8 cellular contexts compared by ENCODE assay signal in genomic region chr19:11798391-11799296, GRCh38. TPM values are rescaled to one million over a fixed set of nuclear protein-coding genes. Genes with fewer than 3 reads are reported as not detected.
DNase-seq lines count a peak whose midpoint lies in the region; ATAC-seq and TF ChIP-seq lines count a peak whose summit lies in the region.

Gene ZNF491 (plus strand): TSS chr19:11798523. CDS start chr19:11805954, 7,431 bp downstream.

- peaks cover 9 to 17% of the 10 kb centered on the region in 2 donors for H3K4me1 ChIP-seq in adrenal gland (replicated peaks in 1 of 2)

- peaks cover 17% of the 10 kb centered on the region for H3K27me3 Mint-ChIP-seq in type B pancreatic cell

- peak; percentile 99 for ATAC-seq in left ventricle myocardium superior

- peak; percentile 33 to 93 for TF ChIP-seq POLR2A in adrenal gland (IDR thresholded peaks at IDR 0.05)

- 0 to 2% (median 1%) methylated on average over 14 to 56 of the region's 56 CpGs for WGBS in adrenal gland, 4 donors

- H3K27me3 ChIP-seq in adrenal gland = no peaks in the 10 kb centered on the region

- H3K27ac Mint-ChIP-seq in type B pancreatic cell = peak within 1 kb of the TSS; percentile 90

- peak within 1 kb of the TSS in 3 of 4 donors; percentile 45 to 80 (median 71) for H3K4me3 ChIP-seq in adrenal gland

- peak in 2 of 6 experiments; percentile 11 to 13 for TF ChIP-seq CTCF in adrenal gland (IDR thresholded peaks at IDR 0.05)
- TF ChIP-seq CTCF in type B pancreatic cell (conservative IDR thresholded peaks at IDR 0.05) = peak; percentile 58

- no peaks in the 10 kb centered on the region for H3K9me3 ChIP-seq in adrenal gland (replicated peaks in 1 of 3)

- H3K9me3 Mint-ChIP-seq in type B pancreatic cell = peaks cover 5% of the 10 kb centered on the region

- peaks cover 15% of the 10 kb centered on the region for H3K4me1 Mint-ChIP-seq in type B pancreatic cell (ENCODE audit: unreplicated experiment)

- H3K36me3 Mint-ChIP-seq in type B pancreatic cell = peaks cover 10% of the 10 kb centered on the region

- DNase-seq in G401 (ENCODE audit: low spot score) (peak; percentile 96), HCEC 1CT (peak; percentile 47), NCI-H1092 (lab: John Stamatoyannopoulos, UW) (peak; percentile 90), T follicular helper cell (ENCODE audit: low read depth) (peak; percentile 76), adrenal gland (peak; percentile 94 to 97 (median 96)), left ventricle myocardium superior (peak; percentile 95), posterior vena cava (ENCODE audit: low spot score) (peak; percentile 96), type B pancreatic cell (ENCODE audit: extremely low spot score, unreplicated experiment) (peak; percentile 94)

- in situ Hi-C loops in G401 (cut with HindIII; ENCODE audit: low sequenced_read_pairs) = no loop called here

- H3K4me3 Mint-ChIP-seq in type B pancreatic cell = peak within 1 kb of the TSS; percentile 94

- peak within 1 kb of the TSS in 4 of 5 donors; percentile 72 to 87 (median 82) for H3K27ac ChIP-seq in adrenal gland

- no peaks in the 10 kb centered on the region for H3K36me3 ChIP-seq in adrenal gland (replicated peaks in 1 of 2)

- intact Hi-C loops in adrenal gland (cut with DNase I) = loop anchor here in 1 of 2 donors (10.0 kb wide), 1 partner anchor 186 kb away; no protein-coding TSS in a partner anchor
- intact Hi-C loops in left ventricle myocardium superior (cut with micrococcal nuclease) = no loop called here
- intact Hi-C loops in posterior vena cava (cut with DNase I) = loop anchor here in 1 of 2 donors (5.0 kb wide), 1 partner anchor 189 kb away; no protein-coding TSS in a partner anchor

RNA-seq across cellular contexts. Expression of gene ZNF491, which starts in this region (rescaled TPM):
- total RNA-seq in G401 (2014; rRNA removed; shearing (Covaris generic)) = not detected in 2 replicates
- total RNA-seq in adrenal gland (1 to 10 TPM in 7 of 8 donors, under 1 TPM in 1; 0.24 to 7.2 (median 3.7) TPM), left ventricle myocardium superior (2.6 TPM), posterior vena cava (1 to 10 TPM; 2.4 to 2.9 TPM), type B pancreatic cell (ENCODE audit: low replicate concordance) (3.7 and 8.8 TPM in 2 replicates)
- polyA plus RNA-seq in adrenal gland = 1 to 10 TPM; 1.2 to 3.5 (median 2.2) TPM

Comparison
In these comparisons a context has a peak if more than half of its experiments do, and no peak if none do; other contexts are left out.
1. Peak in every context shown above with its lines: DNase-seq, ATAC-seq, H3K4me3 ChIP-seq and H3K27ac ChIP-seq.
2. Peak in DNase-seq in G401; RNA of the gene not detected or under 1 TPM.